Comparison of ENCODE assay signal across 8 cellular contexts in the genomic region with DNA sequence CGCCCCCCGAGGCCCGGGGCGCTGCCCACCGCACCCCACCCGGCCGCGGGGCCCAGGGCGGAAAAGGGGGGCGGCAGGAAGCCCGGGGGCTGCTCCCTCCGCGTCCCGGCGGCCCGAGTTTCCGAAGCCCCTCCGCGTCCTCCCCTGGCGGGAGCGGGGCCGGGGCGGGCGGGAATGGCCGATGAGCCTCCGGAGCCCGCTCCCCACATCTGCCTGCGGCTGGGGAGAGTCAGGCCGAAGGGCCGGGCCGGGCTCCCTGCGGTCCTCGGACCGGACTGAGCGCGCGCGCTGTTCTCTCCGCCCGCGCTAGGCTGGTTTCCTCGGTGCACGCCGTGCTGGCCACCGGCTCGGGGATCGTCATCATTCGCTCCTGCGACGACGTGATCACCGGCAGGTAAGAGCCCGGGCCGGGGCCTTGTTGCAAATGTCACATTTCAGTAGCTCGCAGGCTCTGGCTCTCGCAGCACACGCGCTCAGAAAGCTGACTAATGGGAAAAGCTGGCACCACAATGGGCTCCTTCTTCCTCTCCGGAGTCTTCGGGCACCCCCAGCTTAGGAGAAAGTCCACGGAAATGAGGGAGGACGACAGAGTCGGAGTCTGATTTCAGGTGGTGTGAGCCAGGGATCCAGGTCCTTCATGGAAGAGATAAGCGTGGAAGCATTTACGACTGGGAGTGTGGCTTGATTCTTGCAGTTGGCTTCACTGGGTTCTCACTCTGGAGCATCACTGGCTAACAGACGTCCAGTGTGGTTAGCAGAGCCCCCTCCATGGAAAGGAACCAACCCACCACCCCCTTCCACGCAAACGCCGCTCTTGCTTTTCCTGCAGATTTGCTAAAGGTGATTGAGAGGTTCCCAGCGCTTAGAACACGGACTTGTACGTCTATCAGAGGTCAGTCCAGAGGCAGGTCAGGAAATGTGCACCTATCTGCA. TPM values are rescaled to one million over a fixed set of nuclear protein-coding genes. Genes with fewer than 3 reads are reported as not detected.
DNase-seq lines count a peak whose midpoint lies in the region; ATAC-seq and TF ChIP-seq lines count a peak whose summit lies in the region.

No MANE protein-coding gene starts in this region.

- H3K4me1 Mint-ChIP-seq in activated naive CD8-positive, alpha-beta T cell treated with anti-CD3 and anti-CD28 coated beads, Interleukin-2, amount 50 U/mL, for 24 hours: peaks cover 39% of the 10 kb centered on the region

- H2AFZ ChIP-seq in OCI-LY3 (ENCODE audit: low read depth, low read length) (peak overlapping the region; percentile 31; the same call in 1 of the 2 replicates), hepatocyte (peak overlapping the region; percentile 95)

- H3K36me3 ChIP-seq in OCI-LY3 (replicated peaks; ENCODE audit: low read depth, low read length) (peaks cover 19% of the 10 kb centered on the region), hepatocyte (replicated peaks; ENCODE audit: insufficient read depth, low read depth) (no peaks in the 10 kb centered on the region)

- H3K4me2 ChIP-seq in OCI-LY3 (ENCODE audit: low read length) (peak overlapping the region; percentile 79), hepatocyte (peak overlapping the region; percentile 96)

- peak; percentile 35 for ATAC-seq in HG02571 (IDR thresholded peaks at IDR 0.05; ENCODE audit: unreplicated experiment)
- ATAC-seq in activated naive CD8-positive, alpha-beta T cell treated with anti-CD3 and anti-CD28 coated beads, Interleukin-2, amount 50 U/mL, for 24 hours: peak; percentile 45

- H3K9ac ChIP-seq in OCI-LY3 (ENCODE audit: low read length): peak overlapping the region; percentile 81

- H3K9me3 Mint-ChIP-seq in activated naive CD8-positive, alpha-beta T cell treated with anti-CD3 and anti-CD28 coated beads, Interleukin-2, amount 50 U/mL, for 24 hours: no peaks in the 10 kb centered on the region

- H3K79me2 ChIP-seq in OCI-LY3 (ENCODE audit: low read length): peaks cover 38% of the 10 kb centered on the region
- peaks cover 40% of the 10 kb centered on the region for H3K79me2 ChIP-seq in hepatocyte

- peak overlapping the region; percentile 91 for H3K27ac Mint-ChIP-seq in activated naive CD8-positive, alpha-beta T cell treated with anti-CD3 and anti-CD28 coated beads, Interleukin-2, amount 50 U/mL, for 24 hours

- peaks cover 3% of the 10 kb centered on the region for H3K27me3 Mint-ChIP-seq in activated naive CD8-positive, alpha-beta T cell treated with anti-CD3 and anti-CD28 coated beads, Interleukin-2, amount 50 U/mL, for 24 hours

- H3K4me3 Mint-ChIP-seq in activated naive CD8-positive, alpha-beta T cell treated with anti-CD3 and anti-CD28 coated beads, Interleukin-2, amount 50 U/mL, for 24 hours: peak overlapping the region; percentile 90

- H3K9me2 ChIP-seq in hepatocyte (replicated peaks; ENCODE audit: insufficient read depth): no peaks in the 10 kb centered on the region

- H3K27me3 ChIP-seq in OCI-LY3 (ENCODE audit: low read depth, low read length): no peaks in the 10 kb centered on the region
- H3K27me3 ChIP-seq in hepatocyte: no peaks in the 10 kb centered on the region

- H3K4me3 ChIP-seq in GM08714 (ENCODE audit: low read length) (peak overlapping the region; percentile 63), OCI-LY3 (ENCODE audit: low read length) (peak overlapping the region; percentile 81), hepatocyte (peak overlapping the region; percentile 85)

- H3K4me1 ChIP-seq in OCI-LY3 (ENCODE audit: low read length) (peaks cover 10% of the 10 kb centered on the region), hepatocyte (ENCODE audit: insufficient read depth) (peaks cover 10% of the 10 kb centered on the region)

- TF ChIP-seq CTCF in OCI-LY3 (IDR thresholded peaks at IDR 0.05; ENCODE audit: low read depth, low read length) (no peak), hepatocyte (IDR thresholded peaks at IDR 0.05; ENCODE audit: poor library complexity) (no peak)

- DNase-seq in activated naive CD8-positive, alpha-beta T cell treated with anti-CD3 and anti-CD28 coated beads, Interleukin-2, amount 50 U/mL, for 24 hours: peak; percentile 78
- peak; percentile 68 for DNase-seq in hepatocyte (ENCODE audit: low spot score)
- peak; percentile 17 for DNase-seq in putamen (ENCODE audit: low spot score)
- DNase-seq in DMS153 treated with DMSO at 0.1 percent for 48 hours (lab: John Stamatoyannopoulos, UW; ENCODE audit: unreplicated experiment): no peak
- DNase-seq in central memory CD4-positive, alpha-beta T cell: no peak

- WGBS in hepatocyte (ENCODE audit: low lambda C conversion rate, missing lambda C conversion rate): 10% methylated on average over 45 of the region's 72 CpGs

- H3K27ac ChIP-seq in OCI-LY3 (ENCODE audit: low read length) (peak overlapping the region; percentile 50), hepatocyte (peak overlapping the region; percentile 97)

- H3K9me3 ChIP-seq in OCI-LY3 (ENCODE audit: insufficient read depth, low read length) (no peaks in the 10 kb centered on the region), hepatocyte (ENCODE audit: low read depth) (no peaks in the 10 kb centered on the region)

- H4K20me1 ChIP-seq in OCI-LY3 (ENCODE audit: insufficient read depth, low read length) (no peaks in the 10 kb centered on the region), hepatocyte (ENCODE audit: insufficient read depth, poor library complexity, severe bottlenecking) (no peaks in the 10 kb centered on the region)

- H3K36me3 Mint-ChIP-seq in activated naive CD8-positive, alpha-beta T cell treated with anti-CD3 and anti-CD28 coated beads, Interleukin-2, amount 50 U/mL, for 24 hours (ENCODE audit: low read depth): peaks cover 34% of the 10 kb centered on the region

RNA-seq across cellular contexts. Expression of a gene that starts 0.7 kb away (rescaled TPM):
- total RNA-seq in hepatocyte: 15.7 and 17.8 TPM in 2 replicates
- 21.1 and 22.8 TPM in 2 replicates for polyA plus RNA-seq in hepatocyte

RNA-seq across cellular contexts. Expression of a gene that starts 18.4 kb away (rescaled TPM):
- total RNA-seq in hepatocyte: 16.3 and 28.1 TPM in 2 replicates
- polyA plus RNA-seq in hepatocyte: 16.1 and 18.7 TPM in 2 replicates

RNA-seq across cellular contexts. Expression of a gene that starts 19.0 kb away (rescaled TPM):
- 11.6 and 12.0 TPM in 2 replicates for total RNA-seq in hepatocyte
- polyA plus RNA-seq in hepatocyte: 9.7 and 12.8 TPM in 2 replicates

RNA-seq across cellular contexts. Expression of a gene that starts 49.0 kb away (rescaled TPM):
- total RNA-seq in hepatocyte: 70.8 and 120 TPM in 2 replicates
- polyA plus RNA-seq in hepatocyte: 68.1 and 74.1 TPM in 2 replicates

RNA-seq across cellular contexts. Expression of a gene that starts 49.1 kb away (rescaled TPM):
- 14.6 and 17.0 TPM in 2 replicates for total RNA-seq in hepatocyte
- polyA plus RNA-seq in hepatocyte: 13.3 and 15.3 TPM in 2 replicates

Comparison
In these comparisons a context has a peak if more than half of its experiments do, and no peak if none do; other contexts are left out.
1. DNase-seq: peak in activated naive CD8-positive, alpha-beta T cell treated with anti-CD3 and anti-CD28 coated beads, Interleukin-2, amount 50 U/mL, for 24 hours (single experiment), hepatocyte (single experiment) and putamen (single experiment); none in DMS153 treated with DMSO at 0.1 percent for 48 hours (single experiment) and central memory CD4-positive, alpha-beta T cell (single experiment).
2. Peak in every context shown above with its lines, with median percentiles within 50 percentile points of each other: H3K4me3 ChIP-seq.